1 cellular context compared by ENCODE assay signal in genomic region chr2:241842620-241843211, GRCh38.
TF ChIP-seq lines count a peak whose summit lies in the region.

No MANE protein-coding gene starts in this region.

TF ChIP-seq in IMR-90, 13 proteins besides CTCF, POLR2A, EP300 and RAD21 (continued from another document):
- TF ChIP-seq CEBPB (IDR thresholded peaks at IDR 0.05; ENCODE audit: low read depth, low read length) (no peak), MXI1 (IDR thresholded peaks at IDR 0.05; ENCODE audit: borderline replicate concordance, low read depth, low read length) (no peak), RFX5 (IDR thresholded peaks at IDR 0.05; ENCODE audit: low read depth, low read length) (no peak), USF2 (IDR thresholded peaks at IDR 0.05; ENCODE audit: low read depth, low read length) (no peak), FOS (IDR thresholded peaks at IDR 0.05; ENCODE audit: low read depth, low read length) (no peak), NFE2L2 (IDR thresholded peaks at IDR 0.05; ENCODE audit: low read depth, low read length) (no peak)
TF ChIP-seq in IMR-90: peak in this region for 0.
